Comparison of ENCODE assay signal across 10 cellular contexts in genomic region chr18:55780591-55781071, GRCh38.
DNase-seq lines count a peak whose midpoint lies in the region; ATAC-seq and TF ChIP-seq lines count a peak whose summit lies in the region.
"Had no signal": no experiment of that assay in that cellular context is flagged by ENCODE, and none has a peak within 500 bp of the region (broad histone marks: within the 10 kb centered on the region; RNA-seq: fewer than 3 reads in every experiment).

No MANE protein-coding gene starts in this region.

- no peak overlapping the region for H3K27ac Mint-ChIP-seq in CD8-positive, alpha-beta T cell

- POLR2A ChIA-PET in CD8-positive, alpha-beta T cell (lab: Charles Lee) = no interaction called here

- peak overlapping the region; percentile 98 for H2BK120ac ChIP-seq in trophoblast cell (ENCODE audit: insufficient read depth, low read length, poor library complexity)

- no peaks in the 10 kb centered on the region for H3K4me1 ChIP-seq in CD8-positive, alpha-beta T cell (ENCODE audit: insufficient read depth, low read length)
- peaks cover 6 to 10% of the 10 kb centered on the region in 2 experiments for H3K4me1 ChIP-seq in trophoblast cell (ENCODE audit: control insufficient read depth in 1 of 2, insufficient read depth in 2 of 2, low read length in 2 of 2)

- DNase-seq in CD8-positive, alpha-beta T cell = no peak
- DNase-seq in RPMI7951 (ENCODE audit: low read depth) (peak; percentile 78), foreskin fibroblast (peak; percentile 20 to 64), trophoblast cell (no peak), NCI-H1105 treated with DMSO at 0.1 percent for 48 hours (lab: John Stamatoyannopoulos, UW) (no peak), NCI-H226 (no peak)
- DNase-seq in effector CD8-positive, alpha-beta T cell (lab: John Stamatoyannopoulos, UW) = no peak
- DNase-seq: NCI-H1436 treated with DMSO at 0.1 percent for 48 hours had no signal

- H3K4ac ChIP-seq in trophoblast cell (ENCODE audit: low read depth, low read length) = peak overlapping the region; percentile 77

- no peak for TF ChIP-seq CTCF in CD8-positive, alpha-beta T cell (IDR thresholded peaks at IDR 0.05)
- no peak for TF ChIP-seq CTCF in foreskin fibroblast (IDR thresholded peaks at IDR 0.05; ENCODE audit: low read depth, low read length)

- H3K4me3 ChIP-seq in CD8-positive, alpha-beta T cell (ENCODE audit: low read depth, low read length) = no peak overlapping the region
- H3K4me3 ChIP-seq in foreskin fibroblast (ENCODE audit: low read depth in 1 of 2, low read length in 2 of 2) = peak overlapping the region; percentile 62 to 63
- H3K4me3 ChIP-seq in trophoblast cell (ENCODE audit: low read depth, low read length) = peak overlapping the region; percentile 73

- H3K9ac ChIP-seq in trophoblast cell (ENCODE audit: low read length) = peak overlapping the region; percentile 84

- H3K79me2 ChIP-seq in trophoblast cell (ENCODE audit: control insufficient read depth, insufficient read depth, low read length, poor library complexity) = peaks cover 3% of the 10 kb centered on the region

- H3K14ac ChIP-seq in trophoblast cell (ENCODE audit: low read length) = peak overlapping the region; percentile 93

- H3K27ac ChIP-seq in CD8-positive, alpha-beta T cell (ENCODE audit: low read depth, low read length) = no peak overlapping the region
- peak overlapping the region; percentile 81 for H3K27ac ChIP-seq in trophoblast cell (ENCODE audit: low read depth, low read length)

- peaks cover 17% of the 10 kb centered on the region for H3K4me1 Mint-ChIP-seq in CD8-positive, alpha-beta T cell (ENCODE audit: low read depth)
- H3K4me1 Mint-ChIP-seq: central memory CD8-positive, alpha-beta T cell had no signal

- no peak for ATAC-seq in CD8-positive, alpha-beta T cell
- ATAC-seq in GM21786 (IDR thresholded peaks at IDR 0.05; ENCODE audit: unreplicated experiment) = no peak

- peak overlapping the region; percentile 94 for H3K4me2 ChIP-seq in trophoblast cell (ENCODE audit: low read length)

- CTCF ChIA-PET in CD8-positive, alpha-beta T cell (lab: Charles Lee) = no interaction called here

- no peaks in the 10 kb centered on the region for H3K36me3 ChIP-seq in CD8-positive, alpha-beta T cell (ENCODE audit: insufficient read depth, low read length)
- H3K36me3 ChIP-seq in trophoblast cell (ENCODE audit: control insufficient read depth in 1 of 2, insufficient read depth in 2 of 2, low read length in 2 of 2) = no peaks in the 10 kb centered on the region

- H4K8ac ChIP-seq in trophoblast cell (ENCODE audit: low read depth, low read length) = peak overlapping the region; percentile 89

- no peaks in the 10 kb centered on the region for H3K9me3 ChIP-seq in CD8-positive, alpha-beta T cell (ENCODE audit: low read length)
- no peaks in the 10 kb centered on the region for H3K9me3 ChIP-seq in trophoblast cell (ENCODE audit: insufficient read depth, low read depth, low read length)

- no CpG with 5 or more reads among the region's 8 CpGs for WGBS in trophoblast cell (ENCODE audit: extremely low coverage, insufficient coverage, insufficient read length)

- H2AFZ ChIP-seq in trophoblast cell (ENCODE audit: insufficient read depth, low read length, poor library complexity) = peak overlapping the region; percentile 84

- H2AK5ac ChIP-seq in trophoblast cell (ENCODE audit: low read length) = peak overlapping the region; percentile 81

- peak overlapping the region; percentile 93 for H4K12ac ChIP-seq in trophoblast cell (ENCODE audit: low read depth, low read length)

- no peaks in the 10 kb centered on the region for H3K36me3 Mint-ChIP-seq in CD8-positive, alpha-beta T cell

- H3K79me1 ChIP-seq in trophoblast cell (ENCODE audit: low read length) = peaks cover 25% of the 10 kb centered on the region

- H2BK12ac ChIP-seq in trophoblast cell (ENCODE audit: low read length) = peak overlapping the region; percentile 99

- no peak overlapping the region for H3K23ac ChIP-seq in trophoblast cell (ENCODE audit: low read length)

- peak overlapping the region; percentile 92 for H2BK5ac ChIP-seq in trophoblast cell (ENCODE audit: low read depth, low read length, poor library complexity)

- peak overlapping the region; percentile 15 for H3K4me3 Mint-ChIP-seq in CD8-positive, alpha-beta T cell
- H3K4me3 Mint-ChIP-seq: central memory CD8-positive, alpha-beta T cell had no signal

- H3K27me3 Mint-ChIP-seq in CD8-positive, alpha-beta T cell (ENCODE audit: low read depth) = peaks cover 51% of the 10 kb centered on the region

- intact Hi-C loops in CD8-positive, alpha-beta T cell (cut with DNase I, micrococcal nuclease) = loop anchor here in 1 of 2 experiments (5.0 kb wide), 1 partner anchor 363 kb away; no protein-coding TSS in a partner anchor

- H3K18ac ChIP-seq in trophoblast cell (ENCODE audit: low read length) = peak overlapping the region; percentile 100

- peaks cover 3% of the 10 kb centered on the region for H3K27me3 ChIP-seq in CD8-positive, alpha-beta T cell (ENCODE audit: insufficient read depth, low read length)
- H3K27me3 ChIP-seq in trophoblast cell (ENCODE audit: insufficient read depth, low read length) = no peaks in the 10 kb centered on the region

- no peaks in the 10 kb centered on the region for H3K9me3 Mint-ChIP-seq in CD8-positive, alpha-beta T cell

- peak overlapping the region; percentile 99 for H4K91ac ChIP-seq in trophoblast cell (ENCODE audit: low read depth, low read length)

Comparison
In these comparisons a context has a peak if more than half of its experiments do, and no peak if none do; other contexts are left out.
1. DNase-seq: peak in RPMI7951 (single experiment) and foreskin fibroblast (2 of 2); none in CD8-positive, alpha-beta T cell (0 of 7), trophoblast cell (0 of 2), NCI-H1105 treated with DMSO at 0.1 percent for 48 hours (single experiment), NCI-H226 (single experiment) and effector CD8-positive, alpha-beta T cell (single experiment).